In genomic region chr5:68245325-68245724, GRCh38 we compare ENCODE assay signal across 21 cellular contexts. TPM values are rescaled to one million over a fixed set of nuclear protein-coding genes. Genes with fewer than 3 reads are reported as not detected.
DNase-seq lines count a peak whose midpoint lies in the region; ATAC-seq and TF ChIP-seq lines count a peak whose summit lies in the region.
"Had no signal": no experiment of that assay in that cellular context is flagged by ENCODE, and none has a peak within 500 bp of the region (broad histone marks: within the 10 kb centered on the region; RNA-seq: fewer than 3 reads in every experiment).

No MANE protein-coding gene starts in this region.

- no peak for TF ChIP-seq CTCF in left ventricle myocardium inferior (IDR thresholded peaks at IDR 0.05; ENCODE audit: borderline replicate concordance)
- TF ChIP-seq CTCF in BE2C (IDR thresholded peaks at IDR 0.05; ENCODE audit: low read depth, low read length) = no peak
- TF ChIP-seq CTCF in endodermal cell (conservative IDR thresholded peaks at IDR 0.05) = no peak

- H3K27ac ChIP-seq in left ventricle myocardium inferior (replicated peaks) (peak overlapping the region; percentile 72), right cardiac atrium (ENCODE audit: low read length) (no peak overlapping the region), endodermal cell (ENCODE audit: low read depth, low read length) (no peak overlapping the region)
- H3K27ac ChIP-seq: SJSA1 had no signal

- H3K4me3 Mint-ChIP-seq in endodermal cell = no peak overlapping the region
- no peak overlapping the region for H3K4me3 Mint-ChIP-seq in activated T-cell treated with anti-CD3 and anti-CD28 coated beads, Interleukin-2, amount 50 U/mL, for 72 hours
- H3K4me3 Mint-ChIP-seq: activated CD8-positive, alpha-beta memory T cell treated with anti-CD3 and anti-CD28 coated beads, Interleukin-2, amount 10 ng/mL, durations not matched to agents 7 days and 5 days; T-helper 2 cell treated with Interferon-gamma antibody and Interleukin-4, amounts not matched to agents 5 μg/mL and 100 μg/mL, for 36 hours had no signal

- no peaks in the 10 kb centered on the region for H3K9me3 ChIP-seq in left ventricle myocardium inferior (replicated peaks)
- H3K9me3 ChIP-seq in right cardiac atrium (ENCODE audit: control insufficient read depth, low read length) = no peaks in the 10 kb centered on the region
- H3K9me3 ChIP-seq in BE2C = no peaks in the 10 kb centered on the region
- H3K9me3 ChIP-seq in endodermal cell (ENCODE audit: control insufficient read depth, low read length) = no peaks in the 10 kb centered on the region
- H3K9me3 ChIP-seq: SJSA1 had no signal

- intact Hi-C loops in left ventricle myocardium inferior (cut with micrococcal nuclease) (no loop called here), right cardiac atrium (cut with DNase I) (no loop called here)

- WGBS in right cardiac atrium = 37% methylated on average over 3 of the region's 3 CpGs
- WGBS in endodermal cell (ENCODE audit: insufficient coverage in 1 of 2, insufficient read length in 1 of 2), 2 experiments = 69 to 91% methylated on average over 3 of the region's 3 CpGs

- ATAC-seq in right cardiac atrium = no peak
- no peak for ATAC-seq in activated T-cell treated with anti-CD3 and anti-CD28 coated beads, Interleukin-2, amount 50 U/mL, for 72 hours (replicated peaks in 1 of 2)
- ATAC-seq: activated CD8-positive, alpha-beta memory T cell treated with anti-CD3 and anti-CD28 coated beads, Interleukin-2, amount 10 ng/mL, durations not matched to agents 7 days and 5 days; GM12878; left colon had no signal

- no peaks in the 10 kb centered on the region for H3K27me3 Mint-ChIP-seq in endodermal cell (ENCODE audit: insufficient read depth)
- no peaks in the 10 kb centered on the region for H3K27me3 Mint-ChIP-seq in activated T-cell treated with anti-CD3 and anti-CD28 coated beads, Interleukin-2, amount 50 U/mL, for 72 hours (ENCODE audit: low read depth)
- H3K27me3 Mint-ChIP-seq: activated CD8-positive, alpha-beta memory T cell treated with anti-CD3 and anti-CD28 coated beads, Interleukin-2, amount 10 ng/mL, durations not matched to agents 7 days and 5 days had no signal

- no peaks in the 10 kb centered on the region for H3K9me3 Mint-ChIP-seq in endodermal cell
- no peaks in the 10 kb centered on the region for H3K9me3 Mint-ChIP-seq in activated T-cell treated with anti-CD3 and anti-CD28 coated beads, Interleukin-2, amount 50 U/mL, for 72 hours
- H3K9me3 Mint-ChIP-seq: T-helper 2 cell treated with Interferon-gamma antibody and Interleukin-4, amounts not matched to agents 5 μg/mL and 100 μg/mL, for 36 hours had no signal

- no peaks in the 10 kb centered on the region for H3K36me3 ChIP-seq in left ventricle myocardium inferior
- no peaks in the 10 kb centered on the region for H3K36me3 ChIP-seq in BE2C
- no peaks in the 10 kb centered on the region for H3K36me3 ChIP-seq in endodermal cell (ENCODE audit: control insufficient read depth, insufficient read depth, low read length)
- H3K36me3 ChIP-seq: SJSA1 had no signal

- H3K4me1 Mint-ChIP-seq in endodermal cell = peaks cover 28% of the 10 kb centered on the region
- peaks cover 76% of the 10 kb centered on the region for H3K4me1 Mint-ChIP-seq in activated T-cell treated with anti-CD3 and anti-CD28 coated beads, Interleukin-2, amount 50 U/mL, for 72 hours (ENCODE audit: low read depth)

- peaks cover 7% of the 10 kb centered on the region for H3K36me3 Mint-ChIP-seq in endodermal cell (ENCODE audit: low read depth)
- H3K36me3 Mint-ChIP-seq in activated T-cell treated with anti-CD3 and anti-CD28 coated beads, Interleukin-2, amount 50 U/mL, for 72 hours (ENCODE audit: insufficient read depth in 2 of 2) = no peaks in the 10 kb centered on the region

- DNase-seq in left ventricle myocardium inferior (no peak), right cardiac atrium (no peak), SK-MEL-5 (ENCODE audit: low read depth, low spot score) (peak; percentile 50), kidney glomerular epithelial cell (lab: John Stamatoyannopoulos, UW) (peak; percentile 20), NCI-H2081 treated with DMSO at 0.1 percent for 48 hours (lab: John Stamatoyannopoulos, UW) (no peak), BE2C (no peak), endodermal cell (no peak)
- DNase-seq in activated T-cell treated with anti-CD3 and anti-CD28 coated beads, Interleukin-2, amount 50 U/mL, for 72 hours = no peak
- DNase-seq: activated CD4-positive, alpha-beta T cell treated with anti-CD3 and anti-CD28 coated beads for 1 hour; activated CD8-positive, alpha-beta memory T cell treated with anti-CD3 and anti-CD28 coated beads, Interleukin-2, amount 10 ng/mL, durations not matched to agents 7 days and 5 days; activated gamma-delta T cell treated with Interleukin-2 at 50 U/mL for 16 hours; aorta; cortex of kidney; erythroblast; hippocampal formation; KG1; left colon; stimulated activated naive CD4-positive, alpha-beta T cell had no signal

- in situ Hi-C loops in SK-MEL-5 (cut with HindIII; ENCODE audit: low pct_unique_long_range_greater_than_20kb, low sequenced_read_pairs) = no loop called here

- H3K9ac ChIP-seq in endodermal cell (ENCODE audit: extremely low read depth, low read length, poor library complexity, severe bottlenecking) = no peak overlapping the region

- H3K4me1 ChIP-seq in left ventricle myocardium inferior = peaks cover 100% of the 10 kb centered on the region
- H3K4me1 ChIP-seq in right cardiac atrium (ENCODE audit: control insufficient read depth, insufficient read depth, low read length) = peaks cover 17% of the 10 kb centered on the region
- peaks cover 11% of the 10 kb centered on the region for H3K4me1 ChIP-seq in BE2C
- peaks cover 8% of the 10 kb centered on the region for H3K4me1 ChIP-seq in endodermal cell (ENCODE audit: control insufficient read depth, insufficient read depth, low read length)

- H3K4me3 ChIP-seq in left ventricle myocardium inferior (no peak overlapping the region), right cardiac atrium (ENCODE audit: low read length) (no peak overlapping the region), BE2C (ENCODE audit: low read depth, low read length) (no peak overlapping the region), endodermal cell (ENCODE audit: low read length) (no peak overlapping the region)
- H3K4me3 ChIP-seq: GM12878, SJSA1 had no signal

- H3K27me3 ChIP-seq in left ventricle myocardium inferior (ENCODE audit: low read depth) (no peaks in the 10 kb centered on the region), right cardiac atrium (ENCODE audit: control insufficient read depth, insufficient read depth) (no peaks in the 10 kb centered on the region), BE2C (no peaks in the 10 kb centered on the region), endodermal cell (ENCODE audit: control insufficient read depth, insufficient read depth, low read length, poor library complexity, severe bottlenecking) (no peaks in the 10 kb centered on the region)
- H3K27me3 ChIP-seq: SJSA1 had no signal

- no peak overlapping the region for H3K27ac Mint-ChIP-seq in endodermal cell
- no peak overlapping the region for H3K27ac Mint-ChIP-seq in activated T-cell treated with anti-CD3 and anti-CD28 coated beads, Interleukin-2, amount 50 U/mL, for 72 hours
- H3K27ac Mint-ChIP-seq: activated CD8-positive, alpha-beta memory T cell treated with anti-CD3 and anti-CD28 coated beads, Interleukin-2, amount 10 ng/mL, durations not matched to agents 7 days and 5 days had no signal

RNA-seq across cellular contexts. Expression of gene PIK3R1, which starts 29.8 kb away (rescaled TPM):
- total RNA-seq in left ventricle myocardium inferior (132 TPM), right cardiac atrium (100 to 1,000 TPM in 3 of 4 donors, 10 to 100 TPM in 1; 64.9 to 170 (median 116) TPM), endodermal cell (10 to 100 TPM; 29.8 to 30.2 TPM)
- polyA plus RNA-seq in right cardiac atrium = 29.7 TPM
- total RNA-seq in SK-MEL-5 (2014; rRNA removed; shearing (Covaris generic)) = 60.0 and 64.6 TPM in 2 replicates
- polyA plus RNA-seq in SK-MEL-5 (2015; cell fraction: cytosol; rRNA removed) = 17.5 and 22.0 TPM in 2 replicates
- polyA plus RNA-seq in SK-MEL-5 (2015; cell fraction: nucleus; rRNA removed) = 36.6 and 58.0 TPM in 2 replicates
- 36.3 TPM for polyA plus RNA-seq in BE2C (2012; ENCODE audit: insufficient read depth, insufficient read length, low read depth)
- polyA plus RNA-seq in endodermal cell (2013, experiment 1 of 2) = 29.8 TPM
- 31.2 TPM for polyA plus RNA-seq in endodermal cell (2013, experiment 2 of 2)
- total RNA-seq in activated T-cell treated with anti-CD3 and anti-CD28 coated beads, Interleukin-2, amount 50 U/mL, for 72 hours = 10 to 100 TPM; 46.5 to 74.2 TPM

Comparison
In these comparisons a context has a peak if more than half of its experiments do, and no peak if none do; other contexts are left out.
1. DNase-seq: peak in SK-MEL-5 (single experiment) and kidney glomerular epithelial cell (single experiment); none in left ventricle myocardium inferior (single experiment), right cardiac atrium (0 of 3), NCI-H2081 treated with DMSO at 0.1 percent for 48 hours (single experiment), BE2C (single experiment), endodermal cell (single experiment) and activated T-cell treated with anti-CD3 and anti-CD28 coated beads, Interleukin-2, amount 50 U/mL, for 72 hours (0 of 2).